9 cellular contexts compared by ENCODE assay signal in genomic region chr11:63490551-63491239, GRCh38. TPM values are rescaled to one million over a fixed set of nuclear protein-coding genes. Genes with fewer than 3 reads are reported as not detected.
DNase-seq lines count a peak whose midpoint lies in the region; ATAC-seq, FAIRE-seq and TF ChIP-seq lines count a peak whose summit lies in the region.
"Had no signal": no experiment of that assay in that cellular context is flagged by ENCODE, and none has a peak within 500 bp of the region (broad histone marks: within the 10 kb centered on the region; RNA-seq: fewer than 3 reads in every experiment).

TSS of gene PLAAT5 (minus strand) at chr11:63491167. CDS start at chr11:63491034, 133 bp downstream.

- POLR2A ChIA-PET in MCF 10A (lab: Yijun Ruan, JAX) = no interaction called here

- H3K27ac ChIP-seq in breast epithelium (peak within 1 kb of the TSS; percentile 90 to 91), lung (ENCODE audit: low read depth in 1 of 2, low read length in 1 of 2) (peak within 1 kb of the TSS in 1 of 2 donors; percentile 84), temporal lobe (ENCODE audit: low read depth, low read length) (peak within 1 kb of the TSS; percentile 78)

- H3K36me3 ChIP-seq in breast epithelium (no peaks in the 10 kb centered on the region), lung (ENCODE audit: control insufficient read depth in 2 of 2, insufficient read depth in 2 of 2, low read length in 2 of 2) (no peaks in the 10 kb centered on the region)

- H3K9me3 ChIP-seq in breast epithelium = peaks cover 3 to 5% of the 10 kb centered on the region in 2 donors
- H3K9me3 ChIP-seq in lung (ENCODE audit: control insufficient read depth in 2 of 2, insufficient read depth in 1 of 2, low read length in 1 of 2) = no peaks in the 10 kb centered on the region

- no peaks in the 10 kb centered on the region for H3K36me3 Mint-ChIP-seq in MCF 10A (ENCODE audit: insufficient read depth, unreplicated experiment)

- CTCF ChIA-PET in MCF 10A (lab: Yijun Ruan, JAX) = interaction anchor here (1.1 to 4.3 kb wide), 3 partner anchors 8 to 29 kb away, joined by 3 to 28 read pairs (median 3); no protein-coding TSS in a partner anchor

- no TSS peak for BruUV-seq in MCF 10A (replicated peaks; lab: Mats Ljungman, UMichigan)

- DNase-seq in breast epithelium (ENCODE audit: low spot score in 2 of 2) (peak; percentile 27 to 63), MCF 10A (ENCODE audit: unreplicated experiment) (no peak), ecto neural progenitor cell (ENCODE audit: low spot score) (peak; percentile 73), lung (ENCODE audit: low spot score) (no peak), DMS53 treated with DMSO at 0.1 percent for 48 hours (lab: John Stamatoyannopoulos, UW; ENCODE audit: unreplicated experiment) (no peak), RCC 7860 (ENCODE audit: low spot score) (no peak)

- ATAC-seq in lung (ENCODE audit: insufficient read depth, low FRiP score) (peak; percentile 68), GM18868 (IDR thresholded peaks at IDR 0.05; ENCODE audit: unreplicated experiment) (no peak)

- no peaks in the 10 kb centered on the region for H3K4me1 Mint-ChIP-seq in MCF 10A (ENCODE audit: insufficient read depth, unreplicated experiment)

- no peaks in the 10 kb centered on the region for H3K27me3 ChIP-seq in breast epithelium
- H3K27me3 ChIP-seq in lung (ENCODE audit: control insufficient read depth, insufficient read depth) = no peaks in the 10 kb centered on the region

- intact Hi-C loops in breast epithelium (cut with DNase I; ENCODE audit: low total_unique reads) = loop anchor here (5.0 kb wide), 1 partner anchor 142 kb away; no protein-coding TSS in a partner anchor
- intact Hi-C loops in MCF 10A (cut with micrococcal nuclease) = no loop called here

- peak within 1 kb of the TSS; percentile 47 to 74 (median 63) for H3K4me3 ChIP-seq in breast epithelium
- H3K4me3 ChIP-seq in lung = peak within 1 kb of the TSS; percentile 52

- no peaks in the 10 kb centered on the region for H3K9me3 Mint-ChIP-seq in MCF 10A (ENCODE audit: unreplicated experiment)

- H3K27ac Mint-ChIP-seq in MCF 10A (ENCODE audit: low read depth, unreplicated experiment) = no peak within 1 kb of the TSS

- TF ChIP-seq POLR2A in breast epithelium (IDR thresholded peaks at IDR 0.05) = no peak

- TF ChIP-seq CTCF in breast epithelium (IDR thresholded peaks at IDR 0.05) (no peak), MCF 10A (IDR thresholded peaks at IDR 0.05; ENCODE audit: unreplicated experiment) (no peak), lung (IDR thresholded peaks at IDR 0.05; ENCODE audit: control extremely low read depth, extremely low read depth) (no peak)

- peaks cover 11% of the 10 kb centered on the region for H3K27me3 Mint-ChIP-seq in MCF 10A (ENCODE audit: insufficient read depth, unreplicated experiment)

- no peak for FAIRE-seq in RCC 7860 (lab: Jason Lieb, UNC)

- no peak within 1 kb of the TSS for H3K4me3 Mint-ChIP-seq in MCF 10A (ENCODE audit: unreplicated experiment)

- WGBS in lung, 2 donors = 11 to 12% methylated on average over 59 to 60 of the region's 60 CpGs

- peaks cover 0 to 7% of the 10 kb centered on the region in 2 donors for H3K4me1 ChIP-seq in breast epithelium
- peaks cover 4 to 6% of the 10 kb centered on the region in 2 donors for H3K4me1 ChIP-seq in lung (ENCODE audit: control insufficient read depth in 2 of 2, insufficient read depth in 2 of 2, low read length in 2 of 2)

RNA-seq across cellular contexts. Expression of gene PLAAT5, which starts in this region (rescaled TPM):
- 10 to 100 TPM in 2 of 3 donors, 1 to 10 TPM in 1; 9.8 to 61.9 (median 11.9) TPM for total RNA-seq in breast epithelium
- not detected in 2 replicates for total RNA-seq in MCF 10A (2022)
- 1 to 10 TPM; 1.1 to 5.6 TPM for total RNA-seq in lung
- polyA plus RNA-seq in lung = 1 to 10 TPM; 2.5 to 3.8 TPM
- total RNA-seq in temporal lobe = 1.5 TPM
- total RNA-seq: T-helper 2 cell treated with Interferon-gamma antibody and Interleukin-4, amounts not matched to agents 100 ng/mL and 5 ng/mL, for 36 hours had no signal

Comparison
In these comparisons a context has a peak if more than half of its experiments do, and no peak if none do; other contexts are left out.
1. DNase-seq: peak in breast epithelium (2 of 2) and ecto neural progenitor cell (single experiment); none in MCF 10A (single experiment), lung (single experiment), DMS53 treated with DMSO at 0.1 percent for 48 hours (single experiment) and RCC 7860 (single experiment).